Comparison of ENCODE assay signal across 15 cellular contexts in the genomic region with DNA sequence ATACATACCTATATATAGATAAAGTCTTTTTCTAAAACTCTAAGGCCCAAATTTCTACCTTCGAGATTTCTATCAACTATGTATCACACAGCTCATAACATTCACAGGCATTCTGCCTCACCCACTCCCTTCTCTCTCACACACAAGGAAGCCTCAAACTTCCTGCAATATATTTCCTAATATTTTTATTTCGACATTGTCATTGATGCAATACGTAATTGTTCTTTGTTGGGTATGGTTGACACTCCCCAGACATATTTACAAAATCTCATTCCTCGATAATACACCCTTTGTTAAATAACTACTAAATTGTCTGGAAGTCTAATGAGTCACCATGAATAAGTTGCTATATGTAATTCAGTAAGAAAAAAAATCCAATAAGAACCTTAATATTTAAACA.
"Had no signal": no experiment of that assay in that cellular context is flagged by ENCODE, and none has a peak within 500 bp of the region (broad histone marks: within the 10 kb centered on the region; RNA-seq: fewer than 3 reads in every experiment).

No MANE protein-coding gene starts in this region.

- H3K27ac Mint-ChIP-seq: activated naive CD4-positive, alpha-beta T cell treated with anti-CD3 and anti-CD28 coated beads, Interleukin-2, amount 10 ng/mL, durations not matched to agents 7 days and 5 days; activated T-cell treated with anti-CD3 and anti-CD28 coated beads, Interleukin-2, amount 50 U/mL, for 24 hours; stimulated activated memory B cell treated with anti-CD40 and anti-IgM and Interleukin-4, amounts not matched to agents 10 μg/mL and 1 μg/mL and 100 μg/mL, for 72 hours had no signal

- H3K27ac ChIP-seq: colonic mucosa, gastroesophageal sphincter, parathyroid adenoma, thyroid gland, uterus had no signal

- H3K4me3 ChIP-seq: colonic mucosa, gastroesophageal sphincter, heart right ventricle, thyroid gland, uterus had no signal

- H3K27me3 ChIP-seq: colonic mucosa, gastroesophageal sphincter, thyroid gland, uterus had no signal

- H3K36me3 Mint-ChIP-seq: activated naive CD4-positive, alpha-beta T cell treated with anti-CD3 and anti-CD28 coated beads, Interleukin-2, amount 10 ng/mL, durations not matched to agents 7 days and 5 days; naive B cell; stimulated activated memory B cell treated with anti-CD40 and anti-IgM and Interleukin-4, amounts not matched to agents 10 μg/mL and 1 μg/mL and 100 μg/mL, for 72 hours had no signal

- ATAC-seq: gastroesophageal sphincter; heart right ventricle; left cardiac atrium; stimulated activated memory B cell treated with anti-CD40 and anti-IgM and Interleukin-4, amounts not matched to agents 10 μg/mL and 1 μg/mL and 100 μg/mL, for 72 hours had no signal

- H3K79me2 ChIP-seq: parathyroid adenoma had no signal

- H3K36me3 ChIP-seq: colonic mucosa, gastroesophageal sphincter, heart right ventricle, thyroid gland, uterus had no signal

- DNase-seq: activated CD4-positive, alpha-beta T cell treated with anti-CD3 and anti-CD28 coated beads, Interleukin-2, amount 50 U/mL, for 48 hours; activated naive CD4-positive, alpha-beta T cell treated with anti-CD3 and anti-CD28 coated beads, Interleukin-2, amount 10 ng/mL, durations not matched to agents 7 days and 5 days; activated T-cell treated with anti-CD3 and anti-CD28 coated beads, Interleukin-2, amount 50 U/mL, for 24 hours; colonic mucosa; heart right ventricle; left cardiac atrium; naive B cell; stimulated activated CD4-positive, alpha-beta T cell treated with anti-CD3 and anti-CD28 coated beads, Interleukin-2, amount 100 ng/mL, for 48 hours; T-helper 1 cell; T1000; thyroid gland; uterus had no signal

- H3K9me3 Mint-ChIP-seq: activated naive CD4-positive, alpha-beta T cell treated with anti-CD3 and anti-CD28 coated beads, Interleukin-2, amount 10 ng/mL, durations not matched to agents 7 days and 5 days; naive B cell; stimulated activated memory B cell treated with anti-CD40 and anti-IgM and Interleukin-4, amounts not matched to agents 10 μg/mL and 1 μg/mL and 100 μg/mL, for 72 hours had no signal

- H3K9ac ChIP-seq: parathyroid adenoma had no signal

- H3K4me3 Mint-ChIP-seq: activated naive CD4-positive, alpha-beta T cell treated with anti-CD3 and anti-CD28 coated beads, Interleukin-2, amount 10 ng/mL, durations not matched to agents 7 days and 5 days; activated T-cell treated with anti-CD3 and anti-CD28 coated beads, Interleukin-2, amount 50 U/mL, for 24 hours; naive B cell; stimulated activated memory B cell treated with anti-CD40 and anti-IgM and Interleukin-4, amounts not matched to agents 10 μg/mL and 1 μg/mL and 100 μg/mL, for 72 hours had no signal

- H3K4me1 Mint-ChIP-seq: activated naive CD4-positive, alpha-beta T cell treated with anti-CD3 and anti-CD28 coated beads, Interleukin-2, amount 10 ng/mL, durations not matched to agents 7 days and 5 days; naive B cell; stimulated activated memory B cell treated with anti-CD40 and anti-IgM and Interleukin-4, amounts not matched to agents 10 μg/mL and 1 μg/mL and 100 μg/mL, for 72 hours had no signal

- H3K4me1 ChIP-seq: colonic mucosa, gastroesophageal sphincter, parathyroid adenoma, thyroid gland, uterus had no signal

- H3K9me3 ChIP-seq: colonic mucosa, gastroesophageal sphincter, heart right ventricle, thyroid gland, uterus had no signal

- H2AFZ ChIP-seq: parathyroid adenoma had no signal
